ENCODE assay signal across 8 cellular contexts in genomic region chr1:32350785-32351076, GRCh38. TPM values are rescaled to one million over a fixed set of nuclear protein-coding genes. Genes with fewer than 3 reads are reported as not detected.
DNase-seq lines count a peak whose midpoint lies in the region; ATAC-seq and TF ChIP-seq lines count a peak whose summit lies in the region.

No MANE protein-coding gene starts in this region.

- no peak for ATAC-seq in GM18511 (IDR thresholded peaks at IDR 0.05; ENCODE audit: unreplicated experiment)
- no peak for ATAC-seq in GM19351 (IDR thresholded peaks at IDR 0.05; ENCODE audit: unreplicated experiment)
- ATAC-seq in GM18519 (IDR thresholded peaks at IDR 0.05; ENCODE audit: low FRiP score, unreplicated experiment) = no peak

- H2BK5ac ChIP-seq in mesendoderm (ENCODE audit: low read length) = no peak overlapping the region

- TF ChIP-seq CTCF in MM.1S (IDR thresholded peaks at IDR 0.05; ENCODE audit: low read length) (no peak), colonic mucosa (IDR thresholded peaks at IDR 0.05) (no peak)

- H3K4me2 ChIP-seq in BLaER1 treated with 17β-estradiol and CSF1 and Interleukin-3, amounts not matched to agents 10 nM and 100 nM = peak overlapping the region; percentile 77 to 99 (median 87)
- H3K4me2 ChIP-seq in MM.1S (ENCODE audit: low read depth, low read length) = peak overlapping the region; percentile 29; the same call in 1 of the 2 replicates
- H3K4me2 ChIP-seq in mesendoderm (ENCODE audit: low read length) = no peak overlapping the region

- WGBS in mesendoderm (ENCODE audit: extremely low coverage, insufficient coverage, low lambda C conversion rate) = no CpG with 5 or more reads among the region's 6 CpGs

- peaks cover 0 to 7% (median 0%) of the 10 kb centered on the region in 11 experiments; a peak in 1 of 22 replicates for H4K20me1 ChIP-seq in BLaER1 treated with 17β-estradiol and CSF1 and Interleukin-3, amounts not matched to agents 10 nM and 100 nM
- no peaks in the 10 kb centered on the region for H4K20me1 ChIP-seq in MM.1S (ENCODE audit: insufficient read depth, low read length)

- peaks cover 0 to 8% (median 3%) of the 10 kb centered on the region in 11 experiments; a peak in 8 of 22 replicates for H3K9me3 ChIP-seq in BLaER1 treated with 17β-estradiol and CSF1 and Interleukin-3, amounts not matched to agents 10 nM and 100 nM (replicated peaks in 1 of 11)
- H3K9me3 ChIP-seq in MM.1S (replicated peaks; ENCODE audit: insufficient read depth, low read length) = no peaks in the 10 kb centered on the region
- H3K9me3 ChIP-seq in colonic mucosa = no peaks in the 10 kb centered on the region
- no peaks in the 10 kb centered on the region for H3K9me3 ChIP-seq in neuron (ENCODE audit: low read length)

- no peaks in the 10 kb centered on the region for H3K9me2 ChIP-seq in MM.1S (replicated peaks; ENCODE audit: insufficient read depth, low read length)

- no peaks in the 10 kb centered on the region for H3K79me2 ChIP-seq in MM.1S (ENCODE audit: low read length)
- no peaks in the 10 kb centered on the region for H3K79me2 ChIP-seq in mesendoderm (ENCODE audit: control insufficient read depth, insufficient read depth, low read length)

- H4K8ac ChIP-seq in mesendoderm (ENCODE audit: low read depth, low read length) = no peak overlapping the region

- H3K4me1 ChIP-seq in BLaER1 treated with 17β-estradiol and CSF1 and Interleukin-3, amounts not matched to agents 10 nM and 100 nM = peaks cover 72 to 88% (median 80%) of the 10 kb centered on the region in 10 experiments
- H3K4me1 ChIP-seq in MM.1S (ENCODE audit: low read length) (peaks cover 6% of the 10 kb centered on the region), colonic mucosa (peaks cover 3% of the 10 kb centered on the region), neuron (ENCODE audit: insufficient read depth, low read length) (peaks cover 21% of the 10 kb centered on the region), mesendoderm (ENCODE audit: control insufficient read depth, low read depth, low read length) (no peaks in the 10 kb centered on the region)

- H2BK120ac ChIP-seq in mesendoderm (ENCODE audit: low read depth, low read length) = no peak overlapping the region

- peak overlapping the region; percentile 66 to 85 (median 76); a peak in 15 of 20 replicates for H3K4me3 ChIP-seq in BLaER1 treated with 17β-estradiol and CSF1 and Interleukin-3, amounts not matched to agents 10 nM and 100 nM
- H3K4me3 ChIP-seq in MM.1S (ENCODE audit: low read length) (peak overlapping the region; percentile 71), colonic mucosa (peak overlapping the region; percentile 76), neuron (ENCODE audit: low read length) (peak overlapping the region; percentile 88), mesendoderm (ENCODE audit: low read length) (no peak overlapping the region)

- no peak overlapping the region for H2AK5ac ChIP-seq in mesendoderm (ENCODE audit: low read length)

- peak overlapping the region; percentile 69 for H2AFZ ChIP-seq in MM.1S (ENCODE audit: low read length)
- peak overlapping the region; percentile 62 for H2AFZ ChIP-seq in neuron (ENCODE audit: low read depth, low read length)

- H3K4ac ChIP-seq in mesendoderm (ENCODE audit: low read depth, low read length) = no peak overlapping the region

- H2BK15ac ChIP-seq in mesendoderm (replicated peaks; ENCODE audit: low read depth) = no peak overlapping the region

- H3K36me3 ChIP-seq in BLaER1 treated with 17β-estradiol and CSF1 and Interleukin-3, amounts not matched to agents 10 nM and 100 nM = no peaks in the 10 kb centered on the region; a peak in 1 of 22 replicates
- H3K36me3 ChIP-seq in MM.1S (replicated peaks; ENCODE audit: insufficient read depth, low read length) = no peaks in the 10 kb centered on the region
- H3K36me3 ChIP-seq in colonic mucosa = no peaks in the 10 kb centered on the region
- H3K36me3 ChIP-seq in neuron (ENCODE audit: insufficient read depth, low read length) = no peaks in the 10 kb centered on the region
- no peaks in the 10 kb centered on the region for H3K36me3 ChIP-seq in mesendoderm (ENCODE audit: control insufficient read depth, insufficient read depth, low read length)

- no peak overlapping the region for H3K18ac ChIP-seq in mesendoderm (ENCODE audit: low read length)

- H3F3A ChIP-seq in MM.1S (ENCODE audit: insufficient read depth, low read length) = peaks cover 11% of the 10 kb centered on the region; the same call in 1 of the 2 replicates

- intact Hi-C loops in colonic mucosa (cut with DNase I) = no loop called here

- H3K9ac ChIP-seq in BLaER1 treated with 17β-estradiol and CSF1 and Interleukin-3, amounts not matched to agents 10 nM and 100 nM = peak overlapping the region in 8 of 11 experiments; percentile 83 to 93 (median 92); a peak in 11 of 22 replicates
- H3K9ac ChIP-seq in MM.1S (ENCODE audit: low read length) (peak overlapping the region; percentile 76; the same call in 1 of the 2 replicates), colonic mucosa (ENCODE audit: low read depth in 2 of 2, low read length in 2 of 2) (no peak overlapping the region), mesendoderm (ENCODE audit: low read length) (no peak overlapping the region)

- H3K27ac ChIP-seq in BLaER1 treated with 17β-estradiol and CSF1 and Interleukin-3, amounts not matched to agents 10 nM and 100 nM = peak overlapping the region in 10 of 11 experiments; percentile 83 to 94 (median 92); a peak in 19 of 22 replicates
- no peak overlapping the region for H3K27ac ChIP-seq in MM.1S (ENCODE audit: low read length)
- H3K27ac ChIP-seq in colonic mucosa = peak overlapping the region; percentile 73
- H3K27ac ChIP-seq in mesendoderm (ENCODE audit: low read depth, low read length) = no peak overlapping the region

- H3K56ac ChIP-seq in mesendoderm (ENCODE audit: low read length) = no peak overlapping the region

- H4K5ac ChIP-seq in mesendoderm (ENCODE audit: low read length) = no peak overlapping the region

- no peak overlapping the region for H3K23ac ChIP-seq in mesendoderm (ENCODE audit: low read length)

- no peaks in the 10 kb centered on the region for H3K79me1 ChIP-seq in mesendoderm (ENCODE audit: low read length)

- H3K27me3 ChIP-seq in BLaER1 treated with 17β-estradiol and CSF1 and Interleukin-3, amounts not matched to agents 10 nM and 100 nM = peaks cover 0 to 10% (median 0%) of the 10 kb centered on the region in 11 experiments; a peak in 1 of 22 replicates
- no peaks in the 10 kb centered on the region for H3K27me3 ChIP-seq in MM.1S (replicated peaks; ENCODE audit: insufficient read depth, low read length)
- no peaks in the 10 kb centered on the region for H3K27me3 ChIP-seq in colonic mucosa
- no peaks in the 10 kb centered on the region for H3K27me3 ChIP-seq in neuron (ENCODE audit: insufficient read depth, low read length)
- H3K27me3 ChIP-seq in mesendoderm (ENCODE audit: insufficient read depth, low read length, poor library complexity) = no peaks in the 10 kb centered on the region

- DNase-seq in MM.1S (no peak), colonic mucosa (no peak), mesendoderm (no peak)

RNA-seq across cellular contexts. Expression of gene FAM229A, which starts 11.6 kb away (rescaled TPM):
- 1 to 10 TPM; 5.6 to 8.0 TPM for total RNA-seq in colonic mucosa
- polyA plus RNA-seq in mesendoderm (2013, experiment 1 of 2) = 1.8 TPM
- polyA plus RNA-seq in mesendoderm (2013, experiment 2 of 2) = 1.6 TPM

RNA-seq across cellular contexts. Expression of gene TSSK3, which starts 11.6 kb away (rescaled TPM):
- under 1 TPM; 0.61 to 0.99 TPM for total RNA-seq in colonic mucosa
- polyA plus RNA-seq in mesendoderm (2013, experiment 1 of 2) = 0.42 TPM
- 0.22 TPM for polyA plus RNA-seq in mesendoderm (2013, experiment 2 of 2)

RNA-seq across cellular contexts. Expression of gene MARCKSL1, which starts 14.7 kb away (rescaled TPM):
- total RNA-seq in colonic mucosa = 100 to 1,000 TPM; 174 to 199 TPM
- polyA plus RNA-seq in mesendoderm (2013, experiment 1 of 2) = 698 TPM
- polyA plus RNA-seq in mesendoderm (2013, experiment 2 of 2) = 700 TPM

RNA-seq across cellular contexts. Expression of gene BSDC1, which starts 43.5 kb away (rescaled TPM):
- 10 to 100 TPM; 65.7 to 76.8 TPM for total RNA-seq in colonic mucosa
- polyA plus RNA-seq in mesendoderm (2013, experiment 1 of 2) = 27.3 TPM
- 27.9 TPM for polyA plus RNA-seq in mesendoderm (2013, experiment 2 of 2)

RNA-seq across cellular contexts. Expression of gene HDAC1, which starts 58.8 kb away (rescaled TPM):
- total RNA-seq in colonic mucosa = 100 to 1,000 TPM; 226 to 291 TPM
- polyA plus RNA-seq in mesendoderm (2013, experiment 1 of 2) = 53.0 TPM
- 51.7 TPM for polyA plus RNA-seq in mesendoderm (2013, experiment 2 of 2)

Comparison
In these comparisons a context has a peak if more than half of its experiments do, and no peak if none do; other contexts are left out.
1. H3K27ac ChIP-seq: peak in BLaER1 treated with 17β-estradiol and CSF1 and Interleukin-3, amounts not matched to agents 10 nM and 100 nM (10 of 11) and colonic mucosa (single experiment); none in MM.1S (single experiment) and mesendoderm (single experiment).
2. H3K9ac ChIP-seq: peak in BLaER1 treated with 17β-estradiol and CSF1 and Interleukin-3, amounts not matched to agents 10 nM and 100 nM (8 of 11) and MM.1S (single experiment); none in colonic mucosa (0 of 2) and mesendoderm (single experiment).